ENCODE assay signal across 14 cellular contexts in genomic region chr4:93731448-93731847, GRCh38.
A peak's percentile ranks its signal among the peaks of the same experiment; 100 is the strongest.
DNase-seq lines count a peak whose midpoint lies in the region; ATAC-seq lines count a peak whose summit lies in the region.
"Had no signal": no experiment of that assay in that cellular context is flagged by ENCODE, and none has a peak within 500 bp of the region (broad histone marks: within the 10 kb centered on the region; RNA-seq: fewer than 3 reads in every experiment).

No MANE protein-coding gene starts in this region.

- no peaks in the 10 kb centered on the region for H3K36me3 ChIP-seq in adipocyte (ENCODE audit: control insufficient read depth, insufficient read depth, low read length, severe bottlenecking)
- H3K36me3 ChIP-seq: left ventricle myocardium inferior, thoracic aorta had no signal

- no peak overlapping the region for H3K9ac ChIP-seq in adipocyte (ENCODE audit: low read length)

- no peak overlapping the region for H3K4me3 ChIP-seq in adipocyte (ENCODE audit: low read length)
- H3K4me3 ChIP-seq: left ventricle myocardium inferior, thoracic aorta had no signal

- DNase-seq in adipocyte (ENCODE audit: low read depth): peak; percentile 21
- peak; percentile 1 for DNase-seq in myocyte (ENCODE audit: low read depth)
- no peak for DNase-seq in dedifferentiated amniotic fluid mesenchymal stem cell (ENCODE audit: extremely low spot score)
- DNase-seq in NCI-H2081 treated with DMSO at 0.1 percent for 48 hours (lab: John Stamatoyannopoulos, UW): no peak
- no peak for DNase-seq in NCI-H526 (lab: John Stamatoyannopoulos, UW)
- DNase-seq: activated CD4-positive, CD25-positive, alpha-beta regulatory T cell; foreskin melanocyte; left ventricle myocardium inferior; NCI-H187 had no signal

- H3K4me1 ChIP-seq in adipocyte (ENCODE audit: control insufficient read depth, insufficient read depth, low read length): no peaks in the 10 kb centered on the region
- H3K4me1 ChIP-seq: left ventricle myocardium inferior had no signal

- ATAC-seq in GM18858 (IDR thresholded peaks at IDR 0.05; ENCODE audit: unreplicated experiment): peak; percentile 55
- ATAC-seq in HG02870 (IDR thresholded peaks at IDR 0.05; ENCODE audit: unreplicated experiment): peak; percentile 62
- ATAC-seq in HG02938 (IDR thresholded peaks at IDR 0.05; ENCODE audit: unreplicated experiment): no peak
- ATAC-seq: activated T-helper 17 cell treated with anti-CD3 and anti-CD28 coated beads, Interleukin-2, amount 50 U/mL, for 72 hours had no signal

- no peaks in the 10 kb centered on the region for H3K9me3 ChIP-seq in adipocyte (ENCODE audit: control insufficient read depth, low read length)
- H3K9me3 ChIP-seq: left ventricle myocardium inferior, thoracic aorta had no signal

- no peaks in the 10 kb centered on the region for H3K27me3 ChIP-seq in adipocyte (replicated peaks; ENCODE audit: control insufficient read depth, insufficient read depth, low read length)

Comparison
In these comparisons a context has a peak if more than half of its experiments do, and no peak if none do; other contexts are left out.
1. DNase-seq: peak in adipocyte (single experiment) and myocyte (single experiment); none in dedifferentiated amniotic fluid mesenchymal stem cell (single experiment), NCI-H2081 treated with DMSO at 0.1 percent for 48 hours (single experiment) and NCI-H526 (0 of 2).